1 cellular context compared by ENCODE assay signal in the genomic region with DNA sequence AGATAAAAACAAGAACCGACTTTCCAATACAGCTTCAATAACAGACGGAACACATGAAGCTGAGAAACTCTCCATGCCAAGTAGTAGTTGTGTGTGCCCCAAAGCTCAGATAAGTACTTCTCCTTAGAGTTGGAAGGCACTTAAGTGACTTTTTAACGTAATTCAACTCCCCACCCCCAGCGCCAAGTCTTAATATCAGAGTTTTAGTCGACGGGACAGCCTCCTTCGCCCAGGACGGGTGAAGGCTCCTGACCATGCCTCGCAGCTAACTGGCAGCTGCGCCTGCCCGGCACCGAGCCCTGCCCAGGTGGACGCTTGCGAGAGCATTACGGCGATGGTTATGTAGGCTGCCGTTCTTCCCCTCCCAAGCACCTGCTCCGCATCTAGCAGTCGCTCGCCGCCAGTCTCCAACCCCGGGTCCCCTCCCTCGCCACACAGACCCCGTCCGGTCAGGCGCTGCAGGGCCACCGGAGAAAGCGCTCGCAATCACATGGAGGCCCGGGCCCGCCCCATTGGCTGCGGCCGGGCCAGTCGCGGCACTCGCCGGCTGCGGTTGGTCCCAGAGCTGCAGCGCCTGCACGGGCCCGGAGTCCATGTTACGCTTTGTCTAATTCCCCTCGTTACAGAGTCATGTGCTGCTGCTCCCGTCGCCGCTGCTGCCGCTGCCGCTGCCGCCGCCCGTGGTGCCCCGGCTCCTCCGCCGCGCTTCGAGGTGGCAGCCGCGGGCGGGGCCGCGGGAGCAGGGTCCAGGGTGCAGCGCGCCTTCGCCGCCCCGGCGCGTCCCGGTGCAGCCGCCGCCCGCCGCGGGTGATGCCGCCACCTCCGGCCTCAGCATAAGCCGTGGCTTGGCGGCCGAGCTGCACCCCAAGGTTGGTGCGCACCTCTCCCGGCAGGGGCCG.
TF ChIP-seq lines count a peak whose summit lies in the region.

A gene (plus strand): TSS at position 610 of the 899 bp plus-strand sequence. CDS start 112,037 bp downstream, outside the sequence.

TF ChIP-seq in HEK293, 187 proteins besides CTCF, POLR2A, EP300 and RAD21 (continued from another document and continues in another):
- TF ChIP-seq, protein P1, sequence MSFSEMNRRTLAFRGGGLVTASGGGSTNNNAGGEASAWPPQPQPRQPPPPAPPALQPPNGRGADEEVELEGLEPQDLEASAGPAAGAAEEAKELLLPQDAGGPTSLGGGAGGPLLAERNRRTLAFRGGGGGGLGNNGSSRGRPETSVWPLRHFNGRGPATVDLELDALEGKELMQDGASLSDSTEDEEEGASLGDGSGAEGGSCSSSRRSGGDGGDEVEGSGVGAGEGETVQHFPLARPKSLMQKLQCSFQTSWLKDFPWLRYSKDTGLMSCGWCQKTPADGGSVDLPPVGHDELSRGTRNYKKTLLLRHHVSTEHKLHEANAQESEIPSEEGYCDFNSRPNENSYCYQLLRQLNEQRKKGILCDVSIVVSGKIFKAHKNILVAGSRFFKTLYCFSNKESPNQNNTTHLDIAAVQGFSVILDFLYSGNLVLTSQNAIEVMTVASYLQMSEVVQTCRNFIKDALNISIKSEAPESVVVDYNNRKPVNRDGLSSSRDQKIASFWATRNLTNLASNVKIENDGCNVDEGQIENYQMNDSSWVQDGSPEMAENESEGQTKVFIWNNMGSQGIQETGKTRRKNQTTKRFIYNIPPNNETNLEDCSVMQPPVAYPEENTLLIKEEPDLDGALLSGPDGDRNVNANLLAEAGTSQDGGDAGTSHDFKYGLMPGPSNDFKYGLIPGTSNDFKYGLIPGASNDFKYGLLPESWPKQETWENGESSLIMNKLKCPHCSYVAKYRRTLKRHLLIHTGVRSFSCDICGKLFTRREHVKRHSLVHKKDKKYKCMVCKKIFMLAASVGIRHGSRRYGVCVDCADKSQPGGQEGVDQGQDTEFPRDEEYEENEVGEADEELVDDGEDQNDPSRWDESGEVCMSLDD (tag by site-specific recombination; IDR thresholded peaks at IDR 0.05) = no peak
- TF ChIP-seq, protein P2, sequence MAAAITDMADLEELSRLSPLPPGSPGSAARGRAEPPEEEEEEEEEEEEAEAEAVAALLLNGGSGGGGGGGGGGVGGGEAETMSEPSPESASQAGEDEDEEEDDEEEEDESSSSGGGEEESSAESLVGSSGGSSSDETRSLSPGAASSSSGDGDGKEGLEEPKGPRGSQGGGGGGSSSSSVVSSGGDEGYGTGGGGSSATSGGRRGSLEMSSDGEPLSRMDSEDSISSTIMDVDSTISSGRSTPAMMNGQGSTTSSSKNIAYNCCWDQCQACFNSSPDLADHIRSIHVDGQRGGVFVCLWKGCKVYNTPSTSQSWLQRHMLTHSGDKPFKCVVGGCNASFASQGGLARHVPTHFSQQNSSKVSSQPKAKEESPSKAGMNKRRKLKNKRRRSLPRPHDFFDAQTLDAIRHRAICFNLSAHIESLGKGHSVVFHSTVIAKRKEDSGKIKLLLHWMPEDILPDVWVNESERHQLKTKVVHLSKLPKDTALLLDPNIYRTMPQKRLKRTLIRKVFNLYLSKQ (tag by site-specific recombination; IDR thresholded peaks at IDR 0.05; ENCODE audit: borderline replicate concordance) = no peak
- TF ChIP-seq ZNF747 (tag by site-specific recombination; IDR thresholded peaks at IDR 0.05) = no peak
- no peak for TF ChIP-seq ZNF214 (tag by site-specific recombination; IDR thresholded peaks at IDR 0.05; ENCODE audit: borderline replicate concordance)
- no peak for TF ChIP-seq TRIM28 (IDR thresholded peaks at IDR 0.05; ENCODE audit: borderline replicate concordance, low read length)
- no peak for TF ChIP-seq ZNF776 (tag by site-specific recombination; IDR thresholded peaks at IDR 0.05; ENCODE audit: borderline replicate concordance)
- TF ChIP-seq ZIC2 (tag by site-specific recombination; IDR thresholded peaks at IDR 0.05) = no peak
- TF ChIP-seq SETDB1 (IDR thresholded peaks at IDR 0.05; ENCODE audit: insufficient read length, low read length) = peak; percentile 36
- no peak for TF ChIP-seq ZNF174 (tag by site-specific recombination; IDR thresholded peaks at IDR 0.05)
- no peak for TF ChIP-seq RBAK (tag by site-specific recombination; IDR thresholded peaks at IDR 0.05)
- TF ChIP-seq, protein P3, sequence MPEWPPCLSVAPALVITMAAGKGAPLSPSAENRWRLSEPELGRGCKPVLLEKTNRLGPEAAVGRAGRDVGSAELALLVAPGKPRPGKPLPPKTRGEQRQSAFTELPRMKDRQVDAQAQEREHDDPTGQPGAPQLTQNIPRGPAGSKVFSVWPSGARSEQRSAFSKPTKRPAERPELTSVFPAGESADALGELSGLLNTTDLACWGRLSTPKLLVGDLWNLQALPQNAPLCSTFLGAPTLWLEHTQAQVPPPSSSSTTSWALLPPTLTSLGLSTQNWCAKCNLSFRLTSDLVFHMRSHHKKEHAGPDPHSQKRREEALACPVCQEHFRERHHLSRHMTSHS (tag by site-specific recombination; IDR thresholded peaks at IDR 0.05) = no peak
- TF ChIP-seq, protein P4, sequence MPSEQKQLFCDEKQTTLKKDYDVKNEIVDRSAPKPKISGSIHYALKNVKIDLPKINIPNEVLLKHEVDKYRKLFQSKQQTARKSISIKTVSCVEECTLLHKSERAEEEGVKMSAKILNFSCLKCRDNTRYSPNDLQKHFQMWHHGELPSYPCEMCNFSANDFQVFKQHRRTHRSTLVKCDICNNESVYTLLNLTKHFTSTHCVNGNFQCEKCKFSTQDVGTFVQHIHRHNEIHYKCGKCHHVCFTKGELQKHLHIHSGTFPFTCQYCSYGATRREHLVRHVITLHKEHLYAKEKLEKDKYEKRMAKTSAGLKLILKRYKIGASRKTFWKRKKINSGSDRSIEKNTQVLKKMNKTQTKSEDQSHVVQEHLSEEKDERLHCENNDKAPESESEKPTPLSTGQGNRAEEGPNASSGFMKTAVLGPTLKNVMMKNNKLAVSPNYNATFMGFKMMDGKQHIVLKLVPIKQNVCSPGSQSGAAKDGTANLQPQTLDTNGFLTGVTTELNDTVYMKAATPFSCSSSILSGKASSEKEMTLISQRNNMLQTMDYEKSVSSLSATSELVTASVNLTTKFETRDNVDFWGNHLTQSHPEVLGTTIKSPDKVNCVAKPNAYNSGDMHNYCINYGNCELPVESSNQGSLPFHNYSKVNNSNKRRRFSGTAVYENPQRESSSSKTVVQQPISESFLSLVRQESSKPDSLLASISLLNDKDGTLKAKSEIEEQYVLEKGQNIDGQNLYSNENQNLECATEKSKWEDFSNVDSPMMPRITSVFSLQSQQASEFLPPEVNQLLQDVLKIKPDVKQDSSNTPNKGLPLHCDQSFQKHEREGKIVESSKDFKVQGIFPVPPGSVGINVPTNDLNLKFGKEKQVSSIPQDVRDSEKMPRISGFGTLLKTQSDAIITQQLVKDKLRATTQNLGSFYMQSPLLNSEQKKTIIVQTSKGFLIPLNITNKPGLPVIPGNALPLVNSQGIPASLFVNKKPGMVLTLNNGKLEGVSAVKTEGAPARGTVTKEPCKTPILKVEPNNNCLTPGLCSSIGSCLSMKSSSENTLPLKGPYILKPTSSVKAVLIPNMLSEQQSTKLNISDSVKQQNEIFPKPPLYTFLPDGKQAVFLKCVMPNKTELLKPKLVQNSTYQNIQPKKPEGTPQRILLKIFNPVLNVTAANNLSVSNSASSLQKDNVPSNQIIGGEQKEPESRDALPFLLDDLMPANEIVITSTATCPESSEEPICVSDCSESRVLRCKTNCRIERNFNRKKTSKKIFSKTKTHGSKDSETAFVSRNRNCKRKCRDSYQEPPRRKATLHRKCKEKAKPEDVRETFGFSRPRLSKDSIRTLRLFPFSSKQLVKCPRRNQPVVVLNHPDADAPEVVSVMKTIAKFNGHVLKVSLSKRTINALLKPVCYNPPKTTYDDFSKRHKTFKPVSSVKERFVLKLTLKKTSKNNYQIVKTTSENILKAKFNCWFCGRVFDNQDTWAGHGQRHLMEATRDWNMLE (tag by site-specific recombination; conservative IDR thresholded peaks at IDR 0.05; ENCODE audit: low read depth) = no peak
- TF ChIP-seq ZNF621 (tag by site-specific recombination; IDR thresholded peaks at IDR 0.05) = no peak
- no peak for TF ChIP-seq ZNF121 (tag by site-specific recombination; IDR thresholded peaks at IDR 0.05)
- no peak for TF ChIP-seq ZNF768 (tag by site-specific recombination; IDR thresholded peaks at IDR 0.05)
- TF ChIP-seq ZNF211 (tag by site-specific recombination; IDR thresholded peaks at IDR 0.05; ENCODE audit: low read depth) = no peak
- TF ChIP-seq ZNF274 (IDR thresholded peaks at IDR 0.05; ENCODE audit: low read length) = no peak
- no peak for TF ChIP-seq ZNF274 (tag by site-specific recombination; IDR thresholded peaks at IDR 0.05; ENCODE audit: borderline replicate concordance)
- TF ChIP-seq, protein P5, sequence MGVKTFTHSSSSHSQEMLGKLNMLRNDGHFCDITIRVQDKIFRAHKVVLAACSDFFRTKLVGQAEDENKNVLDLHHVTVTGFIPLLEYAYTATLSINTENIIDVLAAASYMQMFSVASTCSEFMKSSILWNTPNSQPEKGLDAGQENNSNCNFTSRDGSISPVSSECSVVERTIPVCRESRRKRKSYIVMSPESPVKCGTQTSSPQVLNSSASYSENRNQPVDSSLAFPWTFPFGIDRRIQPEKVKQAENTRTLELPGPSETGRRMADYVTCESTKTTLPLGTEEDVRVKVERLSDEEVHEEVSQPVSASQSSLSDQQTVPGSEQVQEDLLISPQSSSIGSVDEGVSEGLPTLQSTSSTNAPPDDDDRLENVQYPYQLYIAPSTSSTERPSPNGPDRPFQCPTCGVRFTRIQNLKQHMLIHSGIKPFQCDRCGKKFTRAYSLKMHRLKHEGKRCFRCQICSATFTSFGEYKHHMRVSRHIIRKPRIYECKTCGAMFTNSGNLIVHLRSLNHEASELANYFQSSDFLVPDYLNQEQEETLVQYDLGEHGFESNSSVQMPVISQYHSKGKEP (tag by site-specific recombination; IDR thresholded peaks at IDR 0.05) = peak; percentile 50; the same call in 1 of the 2 replicates
- TF ChIP-seq BCL11A (tag by site-specific recombination; IDR thresholded peaks at IDR 0.05; ENCODE audit: low read depth) = no peak
- peak; percentile 73 for TF ChIP-seq KLF8 (tag by site-specific recombination; IDR thresholded peaks at IDR 0.05)
- TF ChIP-seq ZNF664 (tag by site-specific recombination; IDR thresholded peaks at IDR 0.05) = no peak
- TF ChIP-seq SCRT2 (tag by site-specific recombination; IDR thresholded peaks at IDR 0.05) = no peak
- TF ChIP-seq, protein P6, sequence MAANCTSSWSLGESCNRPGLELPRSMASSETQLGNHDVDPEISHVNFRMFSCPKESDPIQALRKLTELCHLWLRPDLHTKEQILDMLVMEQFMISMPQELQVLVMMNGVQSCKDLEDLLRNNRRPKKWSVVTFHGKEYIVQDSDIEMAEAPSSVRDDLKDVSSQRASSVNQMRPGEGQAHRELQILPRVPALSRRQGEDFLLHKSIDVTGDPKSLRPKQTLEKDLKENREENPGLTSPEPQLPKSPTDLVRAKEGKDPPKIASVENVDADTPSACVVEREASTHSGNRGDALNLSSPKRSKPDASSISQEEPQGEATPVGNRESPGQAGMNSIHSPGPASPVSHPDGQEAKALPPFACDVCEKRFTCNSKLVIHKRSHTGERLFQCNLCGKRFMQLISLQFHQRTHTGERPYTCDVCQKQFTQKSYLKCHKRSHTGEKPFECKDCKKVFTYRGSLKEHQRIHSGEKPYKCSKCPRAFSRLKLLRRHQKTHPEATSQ (tag by site-specific recombination; IDR thresholded peaks at IDR 0.05) = no peak
- TF ChIP-seq OVOL3 (tag by site-specific recombination; IDR thresholded peaks at IDR 0.05) = no peak
- TF ChIP-seq, protein P7, sequence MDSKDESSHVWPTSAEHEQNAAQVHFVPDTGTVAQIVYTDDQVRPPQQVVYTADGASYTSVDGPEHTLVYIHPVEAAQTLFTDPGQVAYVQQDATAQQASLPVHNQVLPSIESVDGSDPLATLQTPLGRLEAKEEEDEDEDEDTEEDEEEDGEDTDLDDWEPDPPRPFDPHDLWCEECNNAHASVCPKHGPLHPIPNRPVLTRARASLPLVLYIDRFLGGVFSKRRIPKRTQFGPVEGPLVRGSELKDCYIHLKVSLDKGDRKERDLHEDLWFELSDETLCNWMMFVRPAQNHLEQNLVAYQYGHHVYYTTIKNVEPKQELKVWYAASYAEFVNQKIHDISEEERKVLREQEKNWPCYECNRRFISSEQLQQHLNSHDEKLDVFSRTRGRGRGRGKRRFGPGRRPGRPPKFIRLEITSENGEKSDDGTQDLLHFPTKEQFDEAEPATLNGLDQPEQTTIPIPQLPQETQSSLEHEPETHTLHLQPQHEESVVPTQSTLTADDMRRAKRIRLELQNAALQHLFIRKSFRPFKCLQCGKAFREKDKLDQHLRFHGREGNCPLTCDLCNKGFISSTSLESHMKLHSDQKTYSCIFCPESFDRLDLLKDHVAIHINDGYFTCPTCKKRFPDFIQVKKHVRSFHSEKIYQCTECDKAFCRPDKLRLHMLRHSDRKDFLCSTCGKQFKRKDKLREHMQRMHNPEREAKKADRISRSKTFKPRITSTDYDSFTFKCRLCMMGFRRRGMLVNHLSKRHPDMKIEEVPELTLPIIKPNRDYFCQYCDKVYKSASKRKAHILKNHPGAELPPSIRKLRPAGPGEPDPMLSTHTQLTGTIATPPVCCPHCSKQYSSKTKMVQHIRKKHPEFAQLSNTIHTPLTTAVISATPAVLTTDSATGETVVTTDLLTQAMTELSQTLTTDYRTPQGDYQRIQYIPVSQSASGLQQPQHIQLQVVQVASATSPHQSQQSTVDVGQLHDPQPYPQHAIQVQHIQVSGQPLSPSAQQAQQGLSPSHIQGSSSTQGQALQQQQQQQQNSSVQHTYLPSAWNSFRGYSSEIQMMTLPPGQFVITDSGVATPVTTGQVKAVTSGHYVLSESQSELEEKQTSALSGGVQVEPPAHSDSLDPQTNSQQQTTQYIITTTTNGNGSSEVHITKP (tag by site-specific recombination; IDR thresholded peaks at IDR 0.05) = no peak
- no peak for TF ChIP-seq ZSCAN23 (tag by site-specific recombination; IDR thresholded peaks at IDR 0.05)
- no peak for TF ChIP-seq ZNF48 (tag by site-specific recombination; IDR thresholded peaks at IDR 0.05)
- TF ChIP-seq, protein P8, sequence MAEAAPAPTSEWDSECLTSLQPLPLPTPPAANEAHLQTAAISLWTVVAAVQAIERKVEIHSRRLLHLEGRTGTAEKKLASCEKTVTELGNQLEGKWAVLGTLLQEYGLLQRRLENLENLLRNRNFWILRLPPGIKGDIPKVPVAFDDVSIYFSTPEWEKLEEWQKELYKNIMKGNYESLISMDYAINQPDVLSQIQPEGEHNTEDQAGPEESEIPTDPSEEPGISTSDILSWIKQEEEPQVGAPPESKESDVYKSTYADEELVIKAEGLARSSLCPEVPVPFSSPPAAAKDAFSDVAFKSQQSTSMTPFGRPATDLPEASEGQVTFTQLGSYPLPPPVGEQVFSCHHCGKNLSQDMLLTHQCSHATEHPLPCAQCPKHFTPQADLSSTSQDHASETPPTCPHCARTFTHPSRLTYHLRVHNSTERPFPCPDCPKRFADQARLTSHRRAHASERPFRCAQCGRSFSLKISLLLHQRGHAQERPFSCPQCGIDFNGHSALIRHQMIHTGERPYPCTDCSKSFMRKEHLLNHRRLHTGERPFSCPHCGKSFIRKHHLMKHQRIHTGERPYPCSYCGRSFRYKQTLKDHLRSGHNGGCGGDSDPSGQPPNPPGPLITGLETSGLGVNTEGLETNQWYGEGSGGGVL (tag by site-specific recombination; IDR thresholded peaks at IDR 0.05) = peak; percentile 26; the same call in 1 of the 2 replicates
- TF ChIP-seq ZNF146 (tag by site-specific recombination; IDR thresholded peaks at IDR 0.05) = no peak
- no peak for TF ChIP-seq ZBTB21 (tag by site-specific recombination; IDR thresholded peaks at IDR 0.05)
- no peak for TF ChIP-seq ZNF416 (tag by site-specific recombination; IDR thresholded peaks at IDR 0.05)
- TF ChIP-seq ZNF707 (tag by site-specific recombination; IDR thresholded peaks at IDR 0.05) = no peak
- TF ChIP-seq ZNF623 (tag by site-specific recombination; IDR thresholded peaks at IDR 0.05) = no peak
- no peak for TF ChIP-seq FEZF1 (tag by site-specific recombination; IDR thresholded peaks at IDR 0.05)
